ENCODE assay signal across 1 cellular context in the genomic region with DNA sequence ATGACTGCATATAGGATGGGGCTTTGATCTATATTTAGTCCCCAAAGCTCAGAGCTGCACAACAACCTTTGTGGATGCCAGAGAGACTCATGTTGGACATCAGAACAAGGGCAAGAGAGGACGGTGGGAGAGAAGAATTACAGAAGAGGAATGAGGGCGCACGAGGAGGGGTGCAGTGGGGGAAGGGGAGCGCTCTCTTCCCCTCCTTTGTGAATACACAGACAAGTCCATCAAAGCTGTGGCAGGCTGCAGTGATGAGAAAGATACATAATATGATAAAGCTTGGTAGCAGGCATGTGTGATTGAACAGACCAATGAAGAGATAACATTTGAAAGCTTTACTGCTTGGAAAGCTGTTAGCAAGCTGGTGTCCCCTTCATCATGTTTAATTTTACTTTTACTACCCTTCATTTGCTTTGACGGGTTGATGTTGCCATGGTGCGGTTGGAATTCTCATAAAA.
TF ChIP-seq lines count a peak whose summit lies in the region.

No MANE protein-coding gene starts in this region.

TF ChIP-seq in neural cell, 6 proteins besides CTCF, POLR2A, EP300 and RAD21 (continued from another document):
- TF ChIP-seq, protein P1, sequence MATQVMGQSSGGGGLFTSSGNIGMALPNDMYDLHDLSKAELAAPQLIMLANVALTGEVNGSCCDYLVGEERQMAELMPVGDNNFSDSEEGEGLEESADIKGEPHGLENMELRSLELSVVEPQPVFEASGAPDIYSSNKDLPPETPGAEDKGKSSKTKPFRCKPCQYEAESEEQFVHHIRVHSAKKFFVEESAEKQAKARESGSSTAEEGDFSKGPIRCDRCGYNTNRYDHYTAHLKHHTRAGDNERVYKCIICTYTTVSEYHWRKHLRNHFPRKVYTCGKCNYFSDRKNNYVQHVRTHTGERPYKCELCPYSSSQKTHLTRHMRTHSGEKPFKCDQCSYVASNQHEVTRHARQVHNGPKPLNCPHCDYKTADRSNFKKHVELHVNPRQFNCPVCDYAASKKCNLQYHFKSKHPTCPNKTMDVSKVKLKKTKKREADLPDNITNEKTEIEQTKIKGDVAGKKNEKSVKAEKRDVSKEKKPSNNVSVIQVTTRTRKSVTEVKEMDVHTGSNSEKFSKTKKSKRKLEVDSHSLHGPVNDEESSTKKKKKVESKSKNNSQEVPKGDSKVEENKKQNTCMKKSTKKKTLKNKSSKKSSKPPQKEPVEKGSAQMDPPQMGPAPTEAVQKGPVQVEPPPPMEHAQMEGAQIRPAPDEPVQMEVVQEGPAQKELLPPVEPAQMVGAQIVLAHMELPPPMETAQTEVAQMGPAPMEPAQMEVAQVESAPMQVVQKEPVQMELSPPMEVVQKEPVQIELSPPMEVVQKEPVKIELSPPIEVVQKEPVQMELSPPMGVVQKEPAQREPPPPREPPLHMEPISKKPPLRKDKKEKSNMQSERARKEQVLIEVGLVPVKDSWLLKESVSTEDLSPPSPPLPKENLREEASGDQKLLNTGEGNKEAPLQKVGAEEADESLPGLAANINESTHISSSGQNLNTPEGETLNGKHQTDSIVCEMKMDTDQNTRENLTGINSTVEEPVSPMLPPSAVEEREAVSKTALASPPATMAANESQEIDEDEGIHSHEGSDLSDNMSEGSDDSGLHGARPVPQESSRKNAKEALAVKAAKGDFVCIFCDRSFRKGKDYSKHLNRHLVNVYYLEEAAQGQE (IDR thresholded peaks at IDR 0.05; ENCODE audit: borderline replicate concordance) = no peak
- no peak for TF ChIP-seq TAF1 (IDR thresholded peaks at IDR 0.05; ENCODE audit: low read depth)
- peak; percentile 5 for TF ChIP-seq POLR2AphosphoS5 (IDR thresholded peaks at IDR 0.05)
- TF ChIP-seq EZH2 (IDR thresholded peaks at IDR 0.05; ENCODE audit: borderline replicate concordance, insufficient read depth, low read length, poor library complexity, severe bottlenecking) = no peak
- TF ChIP-seq MXI1 (conservative IDR thresholded peaks at IDR 0.05; ENCODE audit: poor library complexity, severe bottlenecking) = no peak
